9 cellular contexts compared by ENCODE assay signal in genomic region chr7:124776153-124776552, GRCh38. TPM values are rescaled to one million over a fixed set of nuclear protein-coding genes. Genes with fewer than 3 reads are reported as not detected.
"Had no signal": no experiment of that assay in that cellular context is flagged by ENCODE, and none has a peak within 500 bp of the region (broad histone marks: within the 10 kb centered on the region; RNA-seq: fewer than 3 reads in every experiment).

No MANE protein-coding gene starts in this region.

- H3K36me3 ChIP-seq: HAP-1 had no signal

- DNase-seq: GM23248, GOT3, H7, IMR-90, KG1 had no signal

- H3K9me3 ChIP-seq: HAP-1 had no signal

- H3K4me3 ChIP-seq: GM23248, HAP-1, K562 had no signal

- H3K27ac ChIP-seq: GM23248, HL-60 had no signal

- ATAC-seq: HCT116, K562 had no signal

RNA-seq across cellular contexts. Expression of gene GPR37, which starts 10.6 kb away (rescaled TPM):
- total RNA-seq: GM23248, K562 had no signal
